13 cellular contexts compared by ENCODE assay signal in genomic region chr17:81404557-81405165, GRCh38. TPM values are rescaled to one million over a fixed set of nuclear protein-coding genes. Genes with fewer than 3 reads are reported as not detected.
DNase-seq lines count a peak whose midpoint lies in the region; ATAC-seq and TF ChIP-seq lines count a peak whose summit lies in the region.
"Had no signal": no experiment of that assay in that cellular context is flagged by ENCODE, and none has a peak within 500 bp of the region (broad histone marks: within the 10 kb centered on the region; RNA-seq: fewer than 3 reads in every experiment).

No MANE protein-coding gene starts in this region.

- TF ChIP-seq CTCF in MM.1S (IDR thresholded peaks at IDR 0.05; ENCODE audit: low read length), result peak; percentile 13; the same call in 1 of the 2 replicates
- TF ChIP-seq CTCF in hepatocyte (IDR thresholded peaks at IDR 0.05; ENCODE audit: poor library complexity), result no peak
- no peak for TF ChIP-seq CTCF in smooth muscle cell (IDR thresholded peaks at IDR 0.05; ENCODE audit: borderline replicate concordance, insufficient read depth, poor library complexity, severe bottlenecking)
- no peak for TF ChIP-seq CTCF in endothelial cell (IDR thresholded peaks at IDR 0.05; ENCODE audit: unreplicated experiment)
- no peak for TF ChIP-seq CTCF in natural killer cell (IDR thresholded peaks at IDR 0.05)

- H3K79me2 ChIP-seq in MM.1S (ENCODE audit: low read length), result no peaks in the 10 kb centered on the region
- peaks cover 97% of the 10 kb centered on the region for H3K79me2 ChIP-seq in hepatocyte
- H3K79me2 ChIP-seq in smooth muscle cell (ENCODE audit: low read depth), result peaks cover 90% of the 10 kb centered on the region

- H3K9ac ChIP-seq in MM.1S (ENCODE audit: low read length) (no peak overlapping the region), smooth muscle cell (ENCODE audit: low read depth) (no peak overlapping the region)
- H3K9ac ChIP-seq: KMS-11 had no signal

- H3K4me3 Mint-ChIP-seq in endothelial cell (ENCODE audit: unreplicated experiment), result no peak overlapping the region
- no peak overlapping the region for H3K4me3 Mint-ChIP-seq in natural killer cell

- no peak for ATAC-seq in natural killer cell

- DNase-seq in MM.1S, result no peak
- peak; percentile 65 for DNase-seq in RPMI8226
- DNase-seq in hepatocyte (ENCODE audit: low spot score), result no peak
- no peak for DNase-seq in smooth muscle cell (lab: John Stamatoyannopoulos, UW; ENCODE audit: unreplicated experiment)
- no peak for DNase-seq in GM19240 (ENCODE audit: insufficient read length, low spot score)
- DNase-seq in endothelial cell (ENCODE audit: low spot score), result no peak
- no peak for DNase-seq in hypothalamus (lab: John Stamatoyannopoulos, UW)
- DNase-seq in natural killer cell, result no peak
- DNase-seq: activated CD4-positive, alpha-beta T cell treated with anti-CD3 and anti-CD28 coated beads for 48 hours; foreskin melanocyte; naive B cell; SIG-M5 had no signal

- no peaks in the 10 kb centered on the region for H3F3A ChIP-seq in MM.1S (ENCODE audit: insufficient read depth, low read length)
- H3F3A ChIP-seq in smooth muscle cell (ENCODE audit: low read depth), result peaks cover 12% of the 10 kb centered on the region

- H3K36me3 ChIP-seq in MM.1S (replicated peaks; ENCODE audit: insufficient read depth, low read length) (no peaks in the 10 kb centered on the region), hepatocyte (replicated peaks; ENCODE audit: insufficient read depth, low read depth) (no peaks in the 10 kb centered on the region), smooth muscle cell (ENCODE audit: low read depth) (no peaks in the 10 kb centered on the region)

- H3K27ac ChIP-seq in MM.1S (ENCODE audit: low read length) (no peak overlapping the region), hepatocyte (peak overlapping the region; percentile 34), smooth muscle cell (ENCODE audit: low read depth) (peak overlapping the region; percentile 27)
- H3K27ac ChIP-seq: KMS-11 had no signal

- no peak overlapping the region for H3K27ac Mint-ChIP-seq in endothelial cell (ENCODE audit: unreplicated experiment)
- no peak overlapping the region for H3K27ac Mint-ChIP-seq in natural killer cell

- no peaks in the 10 kb centered on the region for H4K20me1 ChIP-seq in MM.1S (ENCODE audit: insufficient read depth, low read length)
- H4K20me1 ChIP-seq in hepatocyte (ENCODE audit: insufficient read depth, poor library complexity, severe bottlenecking), result peaks cover 12% of the 10 kb centered on the region
- peaks cover 5% of the 10 kb centered on the region for H4K20me1 ChIP-seq in smooth muscle cell (ENCODE audit: low read depth)

- no peak overlapping the region for H2AFZ ChIP-seq in MM.1S (ENCODE audit: low read length)
- H2AFZ ChIP-seq in hepatocyte, result no peak overlapping the region
- H2AFZ ChIP-seq in smooth muscle cell (ENCODE audit: low read depth), result no peak overlapping the region

- WGBS in hepatocyte (ENCODE audit: low lambda C conversion rate, missing lambda C conversion rate), result 65% methylated on average over 11 of the region's 11 CpGs
- 60% methylated on average over 11 of the region's 11 CpGs for WGBS in smooth muscle cell (ENCODE audit: low lambda C conversion rate)

- H3K27me3 Mint-ChIP-seq in endothelial cell (ENCODE audit: unreplicated experiment) (peaks cover 16% of the 10 kb centered on the region), natural killer cell (ENCODE audit: low read depth in 2 of 2) (peaks cover 0 to 38% of the 10 kb centered on the region in 2 donors)

- H3K4me3 ChIP-seq in MM.1S (ENCODE audit: low read length) (no peak overlapping the region), hepatocyte (no peak overlapping the region), smooth muscle cell (no peak overlapping the region)

- H3K36me3 Mint-ChIP-seq in endothelial cell (ENCODE audit: low read depth, unreplicated experiment) (no peaks in the 10 kb centered on the region), natural killer cell (no peaks in the 10 kb centered on the region)
- H3K36me3 Mint-ChIP-seq: naive B cell had no signal

- intact Hi-C loops in natural killer cell (cut with micrococcal nuclease), result no loop called here

- H3K9me2 ChIP-seq in MM.1S (replicated peaks; ENCODE audit: insufficient read depth, low read length), result no peaks in the 10 kb centered on the region
- no peaks in the 10 kb centered on the region for H3K9me2 ChIP-seq in hepatocyte (replicated peaks; ENCODE audit: insufficient read depth)

- H3K4me1 Mint-ChIP-seq in endothelial cell (ENCODE audit: unreplicated experiment) (peaks cover 29% of the 10 kb centered on the region), natural killer cell (peaks cover 9 to 14% of the 10 kb centered on the region in 2 donors)

- H3K27me3 ChIP-seq in MM.1S (replicated peaks; ENCODE audit: insufficient read depth, low read length) (peaks cover 99% of the 10 kb centered on the region), hepatocyte (no peaks in the 10 kb centered on the region), smooth muscle cell (ENCODE audit: low read depth) (no peaks in the 10 kb centered on the region)

- H3K4me2 ChIP-seq in MM.1S (ENCODE audit: low read depth, low read length) (no peak overlapping the region), hepatocyte (peak overlapping the region; percentile 63), smooth muscle cell (peak overlapping the region; percentile 98)
- H3K4me2 ChIP-seq: KMS-11 had no signal

- H3K9me3 Mint-ChIP-seq in endothelial cell (ENCODE audit: unreplicated experiment), result no peaks in the 10 kb centered on the region
- H3K9me3 Mint-ChIP-seq in natural killer cell, result no peaks in the 10 kb centered on the region
- H3K9me3 Mint-ChIP-seq: naive B cell had no signal

- no peaks in the 10 kb centered on the region for H3K9me3 ChIP-seq in MM.1S (replicated peaks; ENCODE audit: insufficient read depth, low read length)
- H3K9me3 ChIP-seq in hepatocyte (ENCODE audit: low read depth), result no peaks in the 10 kb centered on the region
- H3K9me3 ChIP-seq in smooth muscle cell (replicated peaks; ENCODE audit: low read depth), result no peaks in the 10 kb centered on the region

- H3K4me1 ChIP-seq in MM.1S (ENCODE audit: low read length) (no peaks in the 10 kb centered on the region), hepatocyte (ENCODE audit: insufficient read depth) (peaks cover 61% of the 10 kb centered on the region), smooth muscle cell (ENCODE audit: low read depth) (peaks cover 55% of the 10 kb centered on the region)

RNA-seq across cellular contexts. Expression of gene BAHCC1, which starts 9.4 kb away (rescaled TPM):
- total RNA-seq in hepatocyte (6.6 and 8.6 TPM in 2 replicates), smooth muscle cell (4.6 and 5.4 TPM in 2 replicates), endothelial cell (ENCODE audit: unreplicated experiment) (10.7 TPM), natural killer cell (10 to 100 TPM in 1 of 3 donors, 1 to 10 TPM in 2; 2.9 to 17.3 (median 5.7) TPM)
- polyA plus RNA-seq in hepatocyte (6.4 and 7.9 TPM in 2 replicates), smooth muscle cell (3.2 and 3.9 TPM in 2 replicates)
